Comparison of ENCODE assay signal across 8 cellular contexts in genomic region chr10:80260295-80261243, GRCh38. TPM values are rescaled to one million over a fixed set of nuclear protein-coding genes. Genes with fewer than 3 reads are reported as not detected.
DNase-seq lines count a peak whose midpoint lies in the region; ATAC-seq, FAIRE-seq and TF ChIP-seq lines count a peak whose summit lies in the region.

No MANE protein-coding gene starts in this region.

- H3K4me3 ChIP-seq in lung, result no peak overlapping the region

- no peaks in the 10 kb centered on the region for H3K4me1 ChIP-seq in lung (ENCODE audit: control insufficient read depth in 2 of 2, insufficient read depth in 2 of 2, low read length in 2 of 2)

- DNase-seq in CD1c-positive myeloid dendritic cell (ENCODE audit: extremely low spot score), result peak; percentile 42
- DNase-seq in RPMI7951 (ENCODE audit: low read depth), result peak; percentile 12
- peak; percentile 28 for DNase-seq in cerebellar cortex (ENCODE audit: low spot score)
- DNase-seq in lung (ENCODE audit: low spot score), result no peak
- DNase-seq in urothelium cell line (ENCODE audit: low spot score), result peak; percentile 56
- DNase-seq in mucosa of gallbladder (ENCODE audit: low spot score), result no peak

- peak; percentile 51 for TF ChIP-seq CTCF in lung (IDR thresholded peaks at IDR 0.05; ENCODE audit: control extremely low read depth, extremely low read depth)

- FAIRE-seq in urothelium cell line (lab: Jason Lieb, UNC), result no peak

- no peaks in the 10 kb centered on the region for H3K36me3 ChIP-seq in lung (ENCODE audit: control insufficient read depth in 2 of 2, insufficient read depth in 2 of 2, low read length in 2 of 2)

- H3K27me3 ChIP-seq in lung (ENCODE audit: control insufficient read depth, insufficient read depth), result no peaks in the 10 kb centered on the region

- WGBS in lung, 2 donors, result 54 to 55% methylated on average over 19 of the region's 19 CpGs

- no peak overlapping the region for H3K27ac ChIP-seq in lung (ENCODE audit: low read depth in 1 of 2, low read length in 1 of 2)

- ATAC-seq in GM19372 (IDR thresholded peaks at IDR 0.05; ENCODE audit: low read depth, unreplicated experiment), result peak; percentile 55
- peak; percentile 51 for ATAC-seq in lung (ENCODE audit: insufficient read depth, low FRiP score)
- ATAC-seq in HG02678 (IDR thresholded peaks at IDR 0.05; ENCODE audit: unreplicated experiment), result no peak

- peaks cover 0 to 2% of the 10 kb centered on the region in 2 donors for H3K9me3 ChIP-seq in lung (ENCODE audit: control insufficient read depth in 2 of 2, insufficient read depth in 1 of 2, low read length in 1 of 2)

RNA-seq across cellular contexts. Expression of gene MAT1A, which starts 28.9 kb away (rescaled TPM):
- total RNA-seq in RPMI7951 (2014; rRNA removed; shearing (Covaris generic)), result not detected in 2 replicates
- total RNA-seq in lung, result 1 to 10 TPM in 1 of 2 donors, under 1 TPM in 1; 0.46 to 1.1 TPM
- polyA plus RNA-seq in lung, result under 1 TPM; 0.30 to 0.40 TPM
- total RNA-seq in mucosa of gallbladder, result 0.98 TPM

RNA-seq across cellular contexts. Expression of gene ANXA11, which starts 55.2 kb away (rescaled TPM):
- total RNA-seq in RPMI7951 (2014; rRNA removed; shearing (Covaris generic)), result 88.0 and 104 TPM in 2 replicates
- total RNA-seq in lung (100 to 1,000 TPM in 1 of 2 donors, 10 to 100 TPM in 1; 97.7 to 282 TPM), mucosa of gallbladder (247 TPM)
- 100 to 1,000 TPM; 135 to 404 TPM for polyA plus RNA-seq in lung

Comparison
In these comparisons a context has a peak if more than half of its experiments do, and no peak if none do; other contexts are left out.
1. DNase-seq: peak in CD1c-positive myeloid dendritic cell (single experiment), RPMI7951 (single experiment), cerebellar cortex (single experiment) and urothelium cell line (single experiment); none in lung (single experiment) and mucosa of gallbladder (single experiment).